In genomic region chr2:71524476-71524875, GRCh38 we compare ENCODE assay signal across 22 cellular contexts.
DNase-seq lines count a peak whose midpoint lies in the region; ATAC-seq, FAIRE-seq and TF ChIP-seq lines count a peak whose summit lies in the region.
"Had no signal": no experiment of that assay in that cellular context is flagged by ENCODE, and none has a peak within 500 bp of the region (broad histone marks: within the 10 kb centered on the region; RNA-seq: fewer than 3 reads in every experiment).

No MANE protein-coding gene starts in this region.

- H3K4me3 ChIP-seq in right atrium auricular region (no peak overlapping the region), bronchial epithelial cell (ENCODE audit: low read depth, low read length) (no peak overlapping the region), mesendoderm (ENCODE audit: low read length) (no peak overlapping the region), testis (no peak overlapping the region)
- H3K4me3 ChIP-seq: GM23338 had no signal

- no peak for DNase-seq in Right ventricle myocardium inferior (ENCODE audit: missing footprints)
- DNase-seq in right atrium auricular region (ENCODE audit: low spot score): no peak
- DNase-seq in bronchial epithelial cell (ENCODE audit: low read depth): peak; percentile 43
- no peak for DNase-seq in mesendoderm
- peak; percentile 37 for DNase-seq in testis
- DNase-seq in NCI-H1417 (lab: John Stamatoyannopoulos, UW): no peak
- DNase-seq: Calu3; CD8-positive, alpha-beta memory T cell; DMS153; HCEC 1CT; Karpas-422; NCI-H1417 treated with DMSO at 0.1 percent for 48 hours; NCI-H187; NCI-H446 treated with DMSO at 0.1 percent for 48 hours; NCI-H526 treated with DMSO at 0.1 percent for 48 hours; OCI-M1 had no signal

- no peak overlapping the region for H4K8ac ChIP-seq in mesendoderm (ENCODE audit: low read depth, low read length)

- H3K27me3 ChIP-seq in right atrium auricular region (no peaks in the 10 kb centered on the region), bronchial epithelial cell (ENCODE audit: control insufficient read depth, insufficient read depth, low read length) (no peaks in the 10 kb centered on the region), mesendoderm (ENCODE audit: insufficient read depth, low read length, poor library complexity) (no peaks in the 10 kb centered on the region), testis (no peaks in the 10 kb centered on the region)

- peaks cover 27% of the 10 kb centered on the region for H3K36me3 ChIP-seq in right atrium auricular region
- H3K36me3 ChIP-seq in bronchial epithelial cell (ENCODE audit: control insufficient read depth, insufficient read depth, low read length): no peaks in the 10 kb centered on the region
- no peaks in the 10 kb centered on the region for H3K36me3 ChIP-seq in mesendoderm (ENCODE audit: control insufficient read depth, insufficient read depth, low read length)
- H3K36me3 ChIP-seq in testis (ENCODE audit: low read depth, missing control alignments): no peaks in the 10 kb centered on the region

- no peak for TF ChIP-seq CTCF in right atrium auricular region (IDR thresholded peaks at IDR 0.05)
- no peak for TF ChIP-seq CTCF in bronchial epithelial cell (IDR thresholded peaks at IDR 0.05; ENCODE audit: insufficient read depth, low read length, severe bottlenecking)
- TF ChIP-seq CTCF in testis (IDR thresholded peaks at IDR 0.05): no peak

- no peaks in the 10 kb centered on the region for H3K79me1 ChIP-seq in mesendoderm (ENCODE audit: low read length)

- no peak overlapping the region for H2AK5ac ChIP-seq in mesendoderm (ENCODE audit: low read length)

- no peak overlapping the region for H3K9ac ChIP-seq in mesendoderm (ENCODE audit: low read length)

- FAIRE-seq in bronchial epithelial cell (lab: Jason Lieb, UNC): peak; percentile 97
- FAIRE-seq: G401.6, GM12892, RCC 7860 had no signal

- no peak overlapping the region for H2BK15ac ChIP-seq in mesendoderm (replicated peaks; ENCODE audit: low read depth)

- no peak overlapping the region for H3K4me2 ChIP-seq in mesendoderm (ENCODE audit: low read length)
- H3K4me2 ChIP-seq: GM23338 had no signal

- no peak overlapping the region for H3K56ac ChIP-seq in mesendoderm (ENCODE audit: low read length)

- no peak overlapping the region for H3K27ac ChIP-seq in right atrium auricular region
- peak overlapping the region; percentile 8 for H3K27ac ChIP-seq in mesendoderm (ENCODE audit: low read depth, low read length)
- H3K27ac ChIP-seq in testis: no peak overlapping the region
- H3K27ac ChIP-seq: C4-2B had no signal

- intact Hi-C loops in Right ventricle myocardium inferior (cut with DNase I) (no loop called here), testis (cut with DNase I; ENCODE audit: low total_unique reads) (no loop called here)

- H3K23ac ChIP-seq in mesendoderm (ENCODE audit: low read length): no peak overlapping the region

- ATAC-seq in Right ventricle myocardium inferior (peak; percentile 32), HG03354 (IDR thresholded peaks at IDR 0.05; ENCODE audit: poor library complexity, severe bottlenecking, unreplicated experiment) (no peak)
- ATAC-seq: GM23338 had no signal

- no peak overlapping the region for H3K4ac ChIP-seq in mesendoderm (ENCODE audit: low read depth, low read length)

- no peak overlapping the region for H2BK120ac ChIP-seq in mesendoderm (ENCODE audit: low read depth, low read length)

- H3K79me2 ChIP-seq in mesendoderm (ENCODE audit: control insufficient read depth, insufficient read depth, low read length): no peaks in the 10 kb centered on the region

- WGBS in mesendoderm (ENCODE audit: extremely low coverage, insufficient coverage, low lambda C conversion rate): no CpG with 5 or more reads among the region's 6 CpGs
- 57 to 63% methylated on average over 6 of the region's 6 CpGs for WGBS in testis, 2 donors

- H3K4me1 ChIP-seq in right atrium auricular region (no peaks in the 10 kb centered on the region), mesendoderm (ENCODE audit: control insufficient read depth, low read depth, low read length) (no peaks in the 10 kb centered on the region), testis (no peaks in the 10 kb centered on the region)

- H3K9me3 ChIP-seq in right atrium auricular region (no peaks in the 10 kb centered on the region), testis (no peaks in the 10 kb centered on the region)

- no peak overlapping the region for H4K5ac ChIP-seq in mesendoderm (ENCODE audit: low read length)

- no peak for TF ChIP-seq POLR2A in testis (IDR thresholded peaks at IDR 0.05)

- no peak overlapping the region for H2BK5ac ChIP-seq in mesendoderm (ENCODE audit: low read length)

- no peak overlapping the region for H3K18ac ChIP-seq in mesendoderm (ENCODE audit: low read length)

Comparison
In these comparisons a context has a peak if more than half of its experiments do, and no peak if none do; other contexts are left out.
1. DNase-seq: peak in bronchial epithelial cell (single experiment) and testis (single experiment); none in Right ventricle myocardium inferior (single experiment), right atrium auricular region (single experiment), mesendoderm (single experiment) and NCI-H1417 (0 of 3).